Comparison of ENCODE assay signal across 8 cellular contexts in genomic region chr20:833450-834150, GRCh38. TPM values are rescaled to one million over a fixed set of nuclear protein-coding genes. Genes with fewer than 3 reads are reported as not detected.
DNase-seq lines count a peak whose midpoint lies in the region; ATAC-seq, FAIRE-seq and TF ChIP-seq lines count a peak whose summit lies in the region.

Gene FAM110A, plus strand, starts transcription at chr20:833715. Its CDS starts 11,090 bp downstream, at chr20:844805.

- H3K36me3 ChIP-seq in bronchial epithelial cell (ENCODE audit: control insufficient read depth, insufficient read depth, low read length) (no peaks in the 10 kb centered on the region), smooth muscle cell (ENCODE audit: low read depth) (no peaks in the 10 kb centered on the region)

- H3F3A ChIP-seq in smooth muscle cell (ENCODE audit: low read depth) = no peaks in the 10 kb centered on the region

- peak within 1 kb of the TSS; percentile 76 for H3K4me3 Mint-ChIP-seq in WTC11

- H3K4me3 ChIP-seq in bronchial epithelial cell (ENCODE audit: low read depth, low read length) (peak within 1 kb of the TSS; percentile 93), smooth muscle cell (peak within 1 kb of the TSS; percentile 91)

- H3K79me2 ChIP-seq in smooth muscle cell (ENCODE audit: low read depth) = no peaks in the 10 kb centered on the region

- H3K27ac ChIP-seq in smooth muscle cell (ENCODE audit: low read depth) = peak within 1 kb of the TSS; percentile 26

- peak within 1 kb of the TSS; percentile 96 for H3K4me2 ChIP-seq in smooth muscle cell

- H3K4me1 Mint-ChIP-seq in WTC11 = peaks cover 12% of the 10 kb centered on the region

- WGBS in smooth muscle cell (ENCODE audit: low lambda C conversion rate) = under 1% methylated on average over 49 of the region's 64 CpGs

- DNase-seq in AG09319 (ENCODE audit: extremely low read depth, low read depth) (peak; percentile 75), NCI-H226 (peak; percentile 80), WTC11 (ENCODE audit: low spot score) (peak; percentile 96), bronchial epithelial cell (ENCODE audit: low read depth) (peak; percentile 84), iPS-NIHi7 (ENCODE audit: extremely low spot score) (peak; percentile 96), smooth muscle cell (lab: John Stamatoyannopoulos, UW; ENCODE audit: unreplicated experiment) (peak; percentile 80)

- no peaks in the 10 kb centered on the region for H3K9me3 ChIP-seq in smooth muscle cell (replicated peaks; ENCODE audit: low read depth)

- no peak for FAIRE-seq in bronchial epithelial cell (lab: Jason Lieb, UNC)

- peaks cover 20% of the 10 kb centered on the region for H3K27me3 Mint-ChIP-seq in WTC11 (ENCODE audit: low read depth)

- H3K27me3 ChIP-seq in bronchial epithelial cell (ENCODE audit: control insufficient read depth, insufficient read depth, low read length) = no peaks in the 10 kb centered on the region
- H3K27me3 ChIP-seq in smooth muscle cell (ENCODE audit: low read depth) = no peaks in the 10 kb centered on the region

- peaks cover 12% of the 10 kb centered on the region for H3K9me3 Mint-ChIP-seq in WTC11

- TF ChIP-seq CTCF in AG09319 (IDR thresholded peaks at IDR 0.05; ENCODE audit: low read depth, low read length) = no peak
- TF ChIP-seq CTCF in WTC11 (IDR thresholded peaks at IDR 0.05) = no peak
- TF ChIP-seq CTCF in bronchial epithelial cell (IDR thresholded peaks at IDR 0.05; ENCODE audit: insufficient read depth, low read length, severe bottlenecking) = no peak
- TF ChIP-seq CTCF in smooth muscle cell (IDR thresholded peaks at IDR 0.05; ENCODE audit: borderline replicate concordance, insufficient read depth, poor library complexity, severe bottlenecking) = no peak

- POLR2A ChIA-PET in WTC11 (lab: Charles Lee) = interaction anchor here (0.8 to 1.1 kb wide), 2 partner anchors 10 to 11 kb away, joined by 3 to 4 read pairs; no protein-coding TSS in a partner anchor

- peak within 1 kb of the TSS; percentile 98 for H2AFZ ChIP-seq in smooth muscle cell (ENCODE audit: low read depth)

- peak within 1 kb of the TSS; percentile 80 for H3K9ac ChIP-seq in smooth muscle cell (ENCODE audit: low read depth)

- H3K27ac Mint-ChIP-seq in WTC11 = no peak within 1 kb of the TSS

- H3K36me3 Mint-ChIP-seq in WTC11 = peaks cover 4% of the 10 kb centered on the region

- H4K20me1 ChIP-seq in smooth muscle cell (ENCODE audit: low read depth) = no peaks in the 10 kb centered on the region

- H3K4me1 ChIP-seq in smooth muscle cell (ENCODE audit: low read depth) = peaks cover 8% of the 10 kb centered on the region

- CTCF ChIA-PET in WTC11 (lab: Charles Lee) = interaction anchor here (0.5 to 4.5 kb wide), 18 partner anchors 8 to 1692 kb away, joined by 3 to 30 read pairs (median 6); no protein-coding TSS in a partner anchor

- ATAC-seq in GM19023 (IDR thresholded peaks at IDR 0.05; ENCODE audit: unreplicated experiment) (peak; percentile 98), HG03196 (IDR thresholded peaks at IDR 0.05; ENCODE audit: unreplicated experiment) (peak; percentile 92), WTC11 (peak; percentile 97)

TF ChIP-seq in WTC11, 78 proteins besides CTCF, POLR2A, EP300 and RAD21 (continues in another document):
- TF ChIP-seq ZNF512 (CRISPR knock-in tag; IDR thresholded peaks at IDR 0.05; ENCODE audit: borderline replicate concordance) (no peak), CREM (CRISPR knock-in tag; IDR thresholded peaks at IDR 0.05) (peak; percentile 19; the same call in 1 of the 2 replicates), GABPB1 (CRISPR knock-in tag; IDR thresholded peaks at IDR 0.05) (peak; percentile 82), NR1H2 (CRISPR knock-in tag; IDR thresholded peaks at IDR 0.05) (no peak), GRHL2 (CRISPR knock-in tag; IDR thresholded peaks at IDR 0.05; ENCODE audit: insufficient replicate concordance, severe bottlenecking) (no peak), CDX4 (CRISPR knock-in tag; IDR thresholded peaks at IDR 0.05; ENCODE audit: borderline replicate concordance) (no peak), ZNF232 (CRISPR knock-in tag; IDR thresholded peaks at IDR 0.05) (no peak), FOXK1 (CRISPR knock-in tag; IDR thresholded peaks at IDR 0.05) (0 out of 2 replicates have a peak, but pooled peaks have one; percentile 29), TEAD1 (CRISPR knock-in tag; IDR thresholded peaks at IDR 0.05) (no peak), NFYB (CRISPR knock-in tag; conservative IDR thresholded peaks at IDR 0.05; ENCODE audit: low read depth) (peak; percentile 88), SMAD3 (CRISPR knock-in tag; IDR thresholded peaks at IDR 0.05; ENCODE audit: borderline replicate concordance) (no peak), PRRX2 (CRISPR knock-in tag; IDR thresholded peaks at IDR 0.05) (0 out of 2 replicates have a peak, but pooled peaks have one; percentile 41), USF2 (CRISPR knock-in tag; IDR thresholded peaks at IDR 0.05) (peak; percentile 8; the same call in 1 of the 2 replicates)
- TF ChIP-seq, protein P1, sequence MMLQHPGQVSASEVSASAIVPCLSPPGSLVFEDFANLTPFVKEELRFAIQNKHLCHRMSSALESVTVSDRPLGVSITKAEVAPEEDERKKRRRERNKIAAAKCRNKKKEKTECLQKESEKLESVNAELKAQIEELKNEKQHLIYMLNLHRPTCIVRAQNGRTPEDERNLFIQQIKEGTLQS (CRISPR knock-in tag; conservative IDR thresholded peaks at IDR 0.05) = no peak
- TF ChIP-seq, protein P2, sequence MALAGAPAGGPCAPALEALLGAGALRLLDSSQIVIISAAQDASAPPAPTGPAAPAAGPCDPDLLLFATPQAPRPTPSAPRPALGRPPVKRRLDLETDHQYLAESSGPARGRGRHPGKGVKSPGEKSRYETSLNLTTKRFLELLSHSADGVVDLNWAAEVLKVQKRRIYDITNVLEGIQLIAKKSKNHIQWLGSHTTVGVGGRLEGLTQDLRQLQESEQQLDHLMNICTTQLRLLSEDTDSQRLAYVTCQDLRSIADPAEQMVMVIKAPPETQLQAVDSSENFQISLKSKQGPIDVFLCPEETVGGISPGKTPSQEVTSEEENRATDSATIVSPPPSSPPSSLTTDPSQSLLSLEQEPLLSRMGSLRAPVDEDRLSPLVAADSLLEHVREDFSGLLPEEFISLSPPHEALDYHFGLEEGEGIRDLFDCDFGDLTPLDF (CRISPR knock-in tag; IDR thresholded peaks at IDR 0.05) = no peak
- TF ChIP-seq, protein P3, sequence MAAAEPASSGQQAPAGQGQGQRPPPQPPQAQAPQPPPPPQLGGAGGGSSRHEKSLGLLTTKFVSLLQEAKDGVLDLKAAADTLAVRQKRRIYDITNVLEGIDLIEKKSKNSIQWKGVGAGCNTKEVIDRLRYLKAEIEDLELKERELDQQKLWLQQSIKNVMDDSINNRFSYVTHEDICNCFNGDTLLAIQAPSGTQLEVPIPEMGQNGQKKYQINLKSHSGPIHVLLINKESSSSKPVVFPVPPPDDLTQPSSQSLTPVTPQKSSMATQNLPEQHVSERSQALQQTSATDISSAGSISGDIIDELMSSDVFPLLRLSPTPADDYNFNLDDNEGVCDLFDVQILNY (CRISPR knock-in tag; IDR thresholded peaks at IDR 0.05) = no peak

RNA-seq across cellular contexts. Expression of gene FAM110A, which starts in this region (rescaled TPM):
- total RNA-seq in WTC11 (2021) (17.2 to 18.8 TPM (median 18.0 TPM) in 3 replicates), bronchial epithelial cell (7.1 and 8.3 TPM in 2 replicates), smooth muscle cell (2.9 and 5.3 TPM in 2 replicates)
- 5.6 and 8.7 TPM in 2 replicates for polyA plus RNA-seq in smooth muscle cell

Comparison
In these comparisons a context has a peak if more than half of its experiments do, and no peak if none do; other contexts are left out.
1. Peak in every context shown above with its lines: DNase-seq, ATAC-seq, H3K4me3 ChIP-seq and H3K27ac ChIP-seq.